Comparison of ENCODE assay signal across 13 cellular contexts in the genomic region with DNA sequence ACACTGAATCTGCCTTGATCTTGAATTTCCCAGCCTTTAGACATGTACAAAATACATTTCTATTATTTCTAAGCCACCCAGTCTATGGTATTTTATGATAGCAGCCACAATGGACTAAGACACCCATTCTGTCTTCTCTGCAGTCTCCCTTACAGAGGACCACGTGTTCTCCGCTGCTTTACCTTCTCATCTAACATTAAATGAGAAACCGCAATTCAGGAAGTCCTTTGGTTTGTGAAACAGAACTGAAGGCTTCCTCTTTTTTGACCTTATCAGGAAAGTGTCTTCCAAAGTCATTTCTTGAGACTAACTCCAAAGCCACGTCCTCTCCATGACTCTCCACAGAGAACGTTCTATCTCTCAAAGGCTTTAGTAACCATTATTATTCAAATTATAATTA.
DNase-seq lines count a peak whose midpoint lies in the region; ATAC-seq, FAIRE-seq and TF ChIP-seq lines count a peak whose summit lies in the region.
"Had no signal": no experiment of that assay in that cellular context is flagged by ENCODE, and none has a peak within 500 bp of the region (broad histone marks: within the 10 kb centered on the region; RNA-seq: fewer than 3 reads in every experiment).

No MANE protein-coding gene starts in this region.

- H2AK5ac ChIP-seq in trophoblast cell (ENCODE audit: low read length): no peak overlapping the region

- no peak for FAIRE-seq in GM12891 (lab: Jason Lieb, UNC)

- no peaks in the 10 kb centered on the region for H3K27me3 Mint-ChIP-seq in activated T-helper 2 cell treated with anti-CD3 and anti-CD28 coated beads, Interferon-gamma antibody, Interleukin-2, Interleukin-4, amounts not matched to agents 10 μg/mL and 5 μg/mL and 100 μg/mL, durations not matched to agents 14 hours and 24 hours and 36 hours (ENCODE audit: low read depth)
- H3K27me3 Mint-ChIP-seq: activated CD8-positive, alpha-beta memory T cell treated with anti-CD3 and anti-CD28 coated beads, Interleukin-2, amount 10 ng/mL, durations not matched to agents 7 days and 5 days had no signal

- no peak overlapping the region for H3K9ac ChIP-seq in trophoblast cell (ENCODE audit: low read length)

- H3K14ac ChIP-seq in trophoblast cell (ENCODE audit: low read length): no peak overlapping the region

- no peak overlapping the region for H2BK12ac ChIP-seq in trophoblast cell (ENCODE audit: low read length)

- no peak overlapping the region for H3K27ac ChIP-seq in trophoblast cell (ENCODE audit: low read depth, low read length)
- H3K27ac ChIP-seq: esophagus squamous epithelium, skin epidermis had no signal

- H3K27me3 ChIP-seq in trophoblast cell (ENCODE audit: insufficient read depth, low read length): no peaks in the 10 kb centered on the region
- H3K27me3 ChIP-seq: esophagus squamous epithelium had no signal

- H4K91ac ChIP-seq in trophoblast cell (ENCODE audit: low read depth, low read length): no peak overlapping the region

- H3K4me2 ChIP-seq in trophoblast cell (ENCODE audit: low read length): no peak overlapping the region

- ATAC-seq in GM21360 (IDR thresholded peaks at IDR 0.05; ENCODE audit: unreplicated experiment): peak; percentile 85
- ATAC-seq in HG03175 (IDR thresholded peaks at IDR 0.05; ENCODE audit: unreplicated experiment): peak; percentile 92
- ATAC-seq: activated CD8-positive, alpha-beta memory T cell treated with anti-CD3 and anti-CD28 coated beads, Interleukin-2, amount 10 ng/mL, durations not matched to agents 7 days and 5 days had no signal

- no peak overlapping the region for H2BK120ac ChIP-seq in trophoblast cell (ENCODE audit: insufficient read depth, low read length, poor library complexity)

- H3K4me1 ChIP-seq in trophoblast cell (ENCODE audit: control insufficient read depth in 1 of 2, insufficient read depth in 2 of 2, low read length in 2 of 2): no peaks in the 10 kb centered on the region
- H3K4me1 ChIP-seq: esophagus squamous epithelium, HAP-1 had no signal

- WGBS in trophoblast cell (ENCODE audit: extremely low coverage, insufficient coverage, insufficient read length): no CpG with 5 or more reads among the region's 5 CpGs

- H2AFZ ChIP-seq in trophoblast cell (ENCODE audit: insufficient read depth, low read length, poor library complexity): no peak overlapping the region

- no peak for TF ChIP-seq POLR2A in GM12891 (IDR thresholded peaks at IDR 0.05; ENCODE audit: low read depth, low read length)

- H3K18ac ChIP-seq in trophoblast cell (ENCODE audit: low read length): no peak overlapping the region

- DNase-seq in GM12891 (ENCODE audit: insufficient read length, low spot score): peak; percentile 12
- DNase-seq in SIG-M5 treated with dmso at 0.1 percent for 504 hours (lab: John Stamatoyannopoulos, UW; ENCODE audit: unreplicated experiment): peak; percentile 72
- DNase-seq in trophoblast cell: no peak
- DNase-seq in NCI-H446 treated with DMSO at 0.1 percent for 48 hours (lab: John Stamatoyannopoulos, UW): no peak
- no peak for DNase-seq in NCI-H2081 (lab: John Stamatoyannopoulos, UW)
- DNase-seq in activated T-helper 2 cell treated with anti-CD3 and anti-CD28 coated beads, Interferon-gamma antibody, Interleukin-2, Interleukin-4, amounts not matched to agents 10 μg/mL and 5 μg/mL and 100 μg/mL, durations not matched to agents 14 hours and 24 hours and 36 hours (ENCODE audit: low spot score): no peak
- DNase-seq: activated CD8-positive, alpha-beta memory T cell treated with anti-CD3 and anti-CD28 coated beads, Interleukin-2, amount 10 ng/mL, durations not matched to agents 7 days and 5 days; esophagus squamous epithelium; NCI-H446 had no signal

- H3K23ac ChIP-seq in trophoblast cell (ENCODE audit: low read length): no peak overlapping the region

- H3K27ac Mint-ChIP-seq in activated T-helper 2 cell treated with anti-CD3 and anti-CD28 coated beads, Interferon-gamma antibody, Interleukin-2, Interleukin-4, amounts not matched to agents 10 μg/mL and 5 μg/mL and 100 μg/mL, durations not matched to agents 14 hours and 24 hours and 36 hours: no peak overlapping the region
- H3K27ac Mint-ChIP-seq: activated CD8-positive, alpha-beta memory T cell treated with anti-CD3 and anti-CD28 coated beads, Interleukin-2, amount 10 ng/mL, durations not matched to agents 7 days and 5 days had no signal

- no peak overlapping the region for H3K4me3 Mint-ChIP-seq in activated T-helper 2 cell treated with anti-CD3 and anti-CD28 coated beads, Interferon-gamma antibody, Interleukin-2, Interleukin-4, amounts not matched to agents 10 μg/mL and 5 μg/mL and 100 μg/mL, durations not matched to agents 14 hours and 24 hours and 36 hours (ENCODE audit: low read depth)
- H3K4me3 Mint-ChIP-seq: activated CD8-positive, alpha-beta memory T cell treated with anti-CD3 and anti-CD28 coated beads, Interleukin-2, amount 10 ng/mL, durations not matched to agents 7 days and 5 days had no signal

- no peaks in the 10 kb centered on the region for H3K36me3 ChIP-seq in trophoblast cell (ENCODE audit: control insufficient read depth in 1 of 2, insufficient read depth in 2 of 2, low read length in 2 of 2)
- H3K36me3 ChIP-seq: esophagus squamous epithelium, HAP-1 had no signal

- no peak overlapping the region for H3K4ac ChIP-seq in trophoblast cell (ENCODE audit: low read depth, low read length)

- no peaks in the 10 kb centered on the region for H3K79me2 ChIP-seq in trophoblast cell (ENCODE audit: control insufficient read depth, insufficient read depth, low read length, poor library complexity)

- no peak overlapping the region for H2BK5ac ChIP-seq in trophoblast cell (ENCODE audit: low read depth, low read length, poor library complexity)

- peaks cover 3% of the 10 kb centered on the region for H3K4me1 Mint-ChIP-seq in activated T-helper 2 cell treated with anti-CD3 and anti-CD28 coated beads, Interferon-gamma antibody, Interleukin-2, Interleukin-4, amounts not matched to agents 10 μg/mL and 5 μg/mL and 100 μg/mL, durations not matched to agents 14 hours and 24 hours and 36 hours (ENCODE audit: low read depth)

- no peak overlapping the region for H4K12ac ChIP-seq in trophoblast cell (ENCODE audit: low read depth, low read length)

- intact Hi-C loops in activated T-helper 2 cell treated with anti-CD3 and anti-CD28 coated beads, Interferon-gamma antibody, Interleukin-2, Interleukin-4, amounts not matched to agents 10 μg/mL and 5 μg/mL and 100 μg/mL, durations not matched to agents 14 hours and 24 hours and 36 hours (cut with micrococcal nuclease): no loop called here

- no peaks in the 10 kb centered on the region for H3K79me1 ChIP-seq in trophoblast cell (ENCODE audit: low read length)

- H3K9me3 ChIP-seq in trophoblast cell (ENCODE audit: insufficient read depth, low read depth, low read length): no peaks in the 10 kb centered on the region
- H3K9me3 ChIP-seq: esophagus squamous epithelium, HAP-1 had no signal

- no peak overlapping the region for H4K8ac ChIP-seq in trophoblast cell (ENCODE audit: low read depth, low read length)

- no peaks in the 10 kb centered on the region for H3K36me3 Mint-ChIP-seq in activated T-helper 2 cell treated with anti-CD3 and anti-CD28 coated beads, Interferon-gamma antibody, Interleukin-2, Interleukin-4, amounts not matched to agents 10 μg/mL and 5 μg/mL and 100 μg/mL, durations not matched to agents 14 hours and 24 hours and 36 hours (ENCODE audit: low read depth)
- H3K36me3 Mint-ChIP-seq: activated CD8-positive, alpha-beta memory T cell treated with anti-CD3 and anti-CD28 coated beads, Interleukin-2, amount 10 ng/mL, durations not matched to agents 7 days and 5 days had no signal

- H3K4me3 ChIP-seq in trophoblast cell (ENCODE audit: low read depth, low read length): no peak overlapping the region
- H3K4me3 ChIP-seq: esophagus squamous epithelium, HAP-1, skin epidermis had no signal

- no peaks in the 10 kb centered on the region for H3K9me3 Mint-ChIP-seq in activated T-helper 2 cell treated with anti-CD3 and anti-CD28 coated beads, Interferon-gamma antibody, Interleukin-2, Interleukin-4, amounts not matched to agents 10 μg/mL and 5 μg/mL and 100 μg/mL, durations not matched to agents 14 hours and 24 hours and 36 hours

TF ChIP-seq in GM12891, 5 proteins besides CTCF, POLR2A, EP300 and RAD21:
- TF ChIP-seq POU2F2 (IDR thresholded peaks at IDR 0.05; ENCODE audit: low read depth, low read length) (no peak), SPI1 (IDR thresholded peaks at IDR 0.05; ENCODE audit: low read depth, low read length) (peak; percentile 90)

Comparison
In these comparisons a context has a peak if more than half of its experiments do, and no peak if none do; other contexts are left out.
1. DNase-seq: peak in GM12891 (single experiment) and SIG-M5 treated with dmso at 0.1 percent for 504 hours (single experiment); none in trophoblast cell (0 of 2), NCI-H446 treated with DMSO at 0.1 percent for 48 hours (single experiment), NCI-H2081 (0 of 2) and activated T-helper 2 cell treated with anti-CD3 and anti-CD28 coated beads, Interferon-gamma antibody, Interleukin-2, Interleukin-4, amounts not matched to agents 10 μg/mL and 5 μg/mL and 100 μg/mL, durations not matched to agents 14 hours and 24 hours and 36 hours (single experiment).